Comparison of ENCODE assay signal across 1 cellular context in the genomic region with DNA sequence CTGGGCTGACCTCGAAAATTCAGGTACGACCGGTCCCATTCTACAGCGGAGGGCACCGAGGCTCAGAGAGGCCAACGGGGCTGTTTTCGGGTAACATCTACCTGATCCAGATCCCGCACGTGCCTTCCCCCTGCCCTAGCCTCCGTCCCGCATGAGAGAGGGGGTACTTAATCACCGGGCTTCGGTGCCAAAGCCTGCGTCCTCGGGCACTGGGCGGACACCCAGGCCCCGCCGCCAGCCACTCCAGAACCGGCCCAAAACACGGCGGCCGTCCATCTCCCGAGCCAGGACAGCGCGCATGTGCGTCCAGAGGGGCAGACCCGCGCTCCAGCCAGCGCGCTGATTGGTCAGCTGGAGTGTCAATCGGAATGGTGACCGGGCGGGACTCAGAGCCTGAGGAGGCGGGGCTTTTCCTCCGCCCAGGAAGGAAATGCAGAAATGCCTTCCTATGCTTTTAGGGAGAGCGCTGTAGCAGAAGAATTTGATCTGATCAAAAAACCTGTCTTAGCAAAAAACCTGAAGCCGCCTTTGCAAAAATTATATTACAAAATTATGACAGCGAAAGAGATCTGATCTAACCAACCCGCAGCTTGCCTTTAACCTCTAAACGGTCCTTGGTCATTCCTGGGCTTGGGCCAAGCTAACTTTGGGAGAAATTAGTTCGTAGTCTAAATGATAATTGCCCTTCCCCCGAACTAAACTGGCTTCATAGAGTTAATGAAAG.
TF ChIP-seq lines count a peak whose summit lies in the region.

A gene with protein sequence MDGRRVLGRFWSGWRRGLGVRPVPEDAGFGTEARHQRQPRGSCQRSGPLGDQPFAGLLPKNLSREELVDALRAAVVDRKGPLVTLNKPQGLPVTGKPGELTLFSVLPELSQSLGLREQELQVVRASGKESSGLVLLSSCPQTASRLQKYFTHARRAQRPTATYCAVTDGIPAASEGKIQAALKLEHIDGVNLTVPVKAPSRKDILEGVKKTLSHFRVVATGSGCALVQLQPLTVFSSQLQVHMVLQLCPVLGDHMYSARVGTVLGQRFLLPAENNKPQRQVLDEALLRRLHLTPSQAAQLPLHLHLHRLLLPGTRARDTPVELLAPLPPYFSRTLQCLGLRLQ (minus strand): TSS at position 294 of the 724 bp plus-strand sequence. CDS start 18 bp downstream, at position 276.

TF ChIP-seq in WTC11, 78 proteins besides CTCF, POLR2A, EP300 and RAD21 (continued from another document):
- TF ChIP-seq, protein P1, sequence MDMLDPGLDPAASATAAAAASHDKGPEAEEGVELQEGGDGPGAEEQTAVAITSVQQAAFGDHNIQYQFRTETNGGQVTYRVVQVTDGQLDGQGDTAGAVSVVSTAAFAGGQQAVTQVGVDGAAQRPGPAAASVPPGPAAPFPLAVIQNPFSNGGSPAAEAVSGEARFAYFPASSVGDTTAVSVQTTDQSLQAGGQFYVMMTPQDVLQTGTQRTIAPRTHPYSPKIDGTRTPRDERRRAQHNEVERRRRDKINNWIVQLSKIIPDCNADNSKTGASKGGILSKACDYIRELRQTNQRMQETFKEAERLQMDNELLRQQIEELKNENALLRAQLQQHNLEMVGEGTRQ (CRISPR knock-in tag; IDR thresholded peaks at IDR 0.05): 0 out of 2 replicates have a peak, but pooled peaks have one; percentile 17
- no peak for TF ChIP-seq TP53 (CRISPR knock-in tag; IDR thresholded peaks at IDR 0.05)
